ENCODE assay signal across 10 cellular contexts in the genomic region with DNA sequence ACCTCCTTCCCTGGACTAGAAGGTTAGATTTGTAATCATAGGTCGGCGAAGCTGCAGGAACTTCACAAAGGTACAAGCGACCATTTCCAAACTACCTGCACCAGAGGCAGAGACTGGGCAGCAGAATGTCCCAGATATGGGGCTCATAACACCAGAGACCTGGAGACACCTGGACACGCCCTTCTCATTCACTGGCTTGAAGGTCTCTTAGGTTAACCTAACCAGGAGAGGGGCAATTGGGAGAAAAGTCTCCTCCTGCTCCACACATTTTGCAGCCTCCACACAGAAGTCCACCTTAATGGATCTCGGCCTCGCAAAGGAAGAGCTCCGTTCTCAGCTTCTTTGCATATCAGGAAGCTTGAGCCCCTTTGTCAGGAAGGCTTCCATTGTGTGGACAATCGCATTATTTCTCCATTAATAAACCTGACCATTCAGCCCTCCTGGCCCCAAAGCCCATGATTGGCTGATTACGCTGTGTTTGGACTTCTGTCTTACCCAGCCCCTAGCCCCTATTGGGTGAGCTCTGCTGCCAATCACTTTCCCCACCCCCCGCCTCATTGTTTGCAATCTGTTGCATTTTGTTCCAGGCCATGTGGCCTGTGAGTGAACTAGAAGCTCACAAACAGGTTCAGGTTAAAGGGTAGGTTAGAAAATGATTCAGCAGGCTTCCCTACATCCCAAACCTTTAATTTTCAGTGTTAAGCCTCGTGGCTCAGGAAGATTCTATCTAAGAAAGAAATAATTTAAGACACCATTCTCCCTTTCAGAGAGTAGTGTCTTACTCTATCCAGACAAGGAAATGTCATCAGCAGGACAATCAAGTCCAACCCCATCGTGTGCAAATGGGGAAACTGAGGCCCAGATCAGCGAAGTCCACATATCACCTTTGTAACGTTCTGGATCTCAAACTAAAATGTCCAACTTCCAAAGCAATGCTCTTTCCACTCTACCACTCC. TPM values are rescaled to one million over a fixed set of nuclear protein-coding genes. Genes with fewer than 3 reads are reported as not detected.
A peak's percentile ranks its signal among the peaks of the same experiment; 100 is the strongest.
DNase-seq lines count a peak whose midpoint lies in the region; ATAC-seq and TF ChIP-seq lines count a peak whose summit lies in the region.
"Had no signal": no experiment of that assay in that cellular context is flagged by ENCODE, and none has a peak within 500 bp of the region (broad histone marks: within the 10 kb centered on the region; RNA-seq: fewer than 3 reads in every experiment).

No MANE protein-coding gene starts in this region.

- ATAC-seq in HG03460 (IDR thresholded peaks at IDR 0.05; ENCODE audit: unreplicated experiment): no peak

- H3K4me2 ChIP-seq in SK-N-SH: no peak overlapping the region

- H3K9me3 ChIP-seq in SK-N-SH (no peaks in the 10 kb centered on the region), iPS-18a (ENCODE audit: control insufficient read depth, low read depth, low read length) (no peaks in the 10 kb centered on the region)

- peaks cover 0 to 24% of the 10 kb centered on the region in 2 experiments; a peak in 1 of 4 replicates for H3K4me1 ChIP-seq in SK-N-SH (ENCODE audit: control insufficient read depth in 1 of 2, insufficient read depth in 2 of 2, low read depth in 1 of 2, low read length in 1 of 2)
- peaks cover 50% of the 10 kb centered on the region for H3K4me1 ChIP-seq in iPS-18a (ENCODE audit: control insufficient read depth, low read depth, low read length)

- CTCF ChIA-PET in SK-N-SH (lab: Yijun Ruan, JAX): interaction anchor here (0.8 to 7.1 kb wide), 8 partner anchors 8 to 133 kb away, joined by 3 to 126 read pairs (median 4); no protein-coding TSS in a partner anchor

- peaks cover 19% of the 10 kb centered on the region; the same call in 1 of the 2 replicates for H3K27me3 ChIP-seq in SK-N-SH (ENCODE audit: insufficient read depth)
- H3K27me3 ChIP-seq in iPS-18a (ENCODE audit: control insufficient read depth, insufficient read depth, low read length): peaks cover 27% of the 10 kb centered on the region

- DNase-seq in ACHN (peak; percentile 20), HuH-7 (ENCODE audit: low spot score) (peak; percentile 97), SK-N-SH (peak; percentile 85), LoVo (ENCODE audit: low spot score) (no peak)
- DNase-seq in NK-92 treated with Interleukin-12 subunit alpha and Interleukin-12 subunit beta, amount 100 ng/mL, for 24 hours (lab: John Stamatoyannopoulos, UW): no peak
- DNase-seq in stimulated activated naive CD4-positive, alpha-beta T cell treated with Interleukin-2 at 50 U/mL for 16 hours (lab: John Stamatoyannopoulos, UW): no peak
- DNase-seq: DND-41 had no signal

- no peaks in the 10 kb centered on the region for H3F3A ChIP-seq in SK-N-SH (replicated peaks; ENCODE audit: insufficient read depth)

- H4K20me1 ChIP-seq in SK-N-SH (ENCODE audit: insufficient read depth): no peaks in the 10 kb centered on the region

- H3K9ac ChIP-seq in SK-N-SH (no peak overlapping the region), iPS-18a (ENCODE audit: low read length) (peak overlapping the region; percentile 67)

- H3K36me3 ChIP-seq in SK-N-SH (replicated peaks in 1 of 2; ENCODE audit: control insufficient read depth in 1 of 2, insufficient read depth in 2 of 2, low read length in 1 of 2) (no peaks in the 10 kb centered on the region), iPS-18a (ENCODE audit: control insufficient read depth, low read depth, low read length) (no peaks in the 10 kb centered on the region)

- H3K27ac ChIP-seq in SK-N-SH (ENCODE audit: low read depth in 2 of 2, low read length in 1 of 2) (no peak overlapping the region; a peak in 1 of 4 replicates), iPS-18a (ENCODE audit: low read length) (peak overlapping the region; percentile 73)
- H3K27ac ChIP-seq: VCaP had no signal

- POLR2A ChIA-PET in SK-N-SH (lab: Yijun Ruan, JAX): interaction anchor here (1.0 kb wide), 1 partner anchor 12 kb away, joined by 8 read pairs; no protein-coding TSS in a partner anchor

- H3K79me2 ChIP-seq in SK-N-SH (ENCODE audit: insufficient read depth): no peaks in the 10 kb centered on the region

- in situ Hi-C loops in ACHN (cut with HindIII; ENCODE audit: low pct_ligation_motif_present, low pct_unique_long_range_greater_than_20kb, low sequenced_read_pairs): no loop called here

- H2AFZ ChIP-seq in SK-N-SH (ENCODE audit: low read depth): no peak overlapping the region

- H3K9me2 ChIP-seq in SK-N-SH: no peaks in the 10 kb centered on the region

- 85% methylated on average over 13 of the region's 14 CpGs for whole genome bisulfite sequencing in SK-N-SH (ENCODE audit: low lambda C conversion rate)

- TF ChIP-seq RAD21 in SK-N-SH (IDR thresholded peaks at IDR 0.05; ENCODE audit: low read length): no peak

- no peak for TF ChIP-seq CTCF in SK-N-SH (IDR thresholded peaks at IDR 0.05)

- H3K4me3 ChIP-seq in SK-N-SH (ENCODE audit: low read depth in 2 of 2, low read length in 1 of 2): no peak overlapping the region
- peak overlapping the region; percentile 62 for H3K4me3 ChIP-seq in iPS-18a (ENCODE audit: low read length)

- TF ChIP-seq EP300 in SK-N-SH (IDR thresholded peaks at IDR 0.05; ENCODE audit: borderline replicate concordance in 1 of 2, low read depth in 1 of 2, low read length in 1 of 2): no peak

TF ChIP-seq in SK-N-SH, 30 proteins besides CTCF, POLR2A, EP300 and RAD21:
- TF ChIP-seq CHD2 (IDR thresholded peaks at IDR 0.05; ENCODE audit: low read length, partially characterized antibody) (peak; percentile 61), NRF1 (IDR thresholded peaks at IDR 0.05; ENCODE audit: low read depth, low read length) (no peak), TEAD4 (IDR thresholded peaks at IDR 0.05; ENCODE audit: borderline replicate concordance, insufficient read depth) (no peak), SMC3 (IDR thresholded peaks at IDR 0.05; ENCODE audit: low read depth, low read length) (no peak), PBX3 (IDR thresholded peaks at IDR 0.05) (peak; percentile 95), IRF3 (IDR thresholded peaks at IDR 0.05; ENCODE audit: low read depth, low read length) (peak; percentile 37; the same call in 1 of the 2 replicates), TAF1 (IDR thresholded peaks at IDR 0.05; ENCODE audit: borderline replicate concordance, low read depth, low read length) (no peak)
- TF ChIP-seq, protein P1, sequence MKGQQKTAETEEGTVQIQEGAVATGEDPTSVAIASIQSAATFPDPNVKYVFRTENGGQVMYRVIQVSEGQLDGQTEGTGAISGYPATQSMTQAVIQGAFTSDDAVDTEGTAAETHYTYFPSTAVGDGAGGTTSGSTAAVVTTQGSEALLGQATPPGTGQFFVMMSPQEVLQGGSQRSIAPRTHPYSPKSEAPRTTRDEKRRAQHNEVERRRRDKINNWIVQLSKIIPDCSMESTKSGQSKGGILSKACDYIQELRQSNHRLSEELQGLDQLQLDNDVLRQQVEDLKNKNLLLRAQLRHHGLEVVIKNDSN (IDR thresholded peaks at IDR 0.05; ENCODE audit: borderline replicate concordance, low read depth): no peak

RNA-seq across cellular contexts. Expression of gene MYCL, which starts 2.8 kb away (rescaled TPM):
- 0.48 and 0.57 TPM in 2 replicates for polyA plus RNA-seq in SK-N-SH (2012; rRNA removed)
- polyA plus RNA-seq in SK-N-SH (2012; cell fraction: cytosol; rRNA removed): 0.42 and 0.46 TPM in 2 replicates
- 0.45 and 0.67 TPM in 2 replicates for polyA plus RNA-seq in SK-N-SH (2012; cell fraction: nucleus; rRNA removed)

RNA-seq across cellular contexts. Expression of gene TRIT1, which starts 15.6 kb away (rescaled TPM):
- polyA plus RNA-seq in SK-N-SH (2012; rRNA removed): 11.8 and 15.4 TPM in 2 replicates
- 12.7 and 14.1 TPM in 2 replicates for polyA plus RNA-seq in SK-N-SH (2012; cell fraction: cytosol; rRNA removed)
- polyA plus RNA-seq in SK-N-SH (2012; cell fraction: nucleus; rRNA removed): 18.8 and 33.5 TPM in 2 replicates

RNA-seq across cellular contexts. Expression of gene MFSD2A, which starts 56.0 kb away (rescaled TPM):
- polyA plus RNA-seq in SK-N-SH (2012; rRNA removed): 4.1 and 6.3 TPM in 2 replicates
- 3.8 and 5.1 TPM in 2 replicates for polyA plus RNA-seq in SK-N-SH (2012; cell fraction: cytosol; rRNA removed)
- polyA plus RNA-seq in SK-N-SH (2012; cell fraction: nucleus; rRNA removed): 13.6 and 17.5 TPM in 2 replicates

Comparison
In these comparisons a context has a peak if more than half of its experiments do, and no peak if none do; other contexts are left out.
1. DNase-seq: peak in ACHN (single experiment), HuH-7 (single experiment) and SK-N-SH (single experiment); none in NK-92 treated with Interleukin-12 subunit alpha and Interleukin-12 subunit beta, amount 100 ng/mL, for 24 hours (single experiment), stimulated activated naive CD4-positive, alpha-beta T cell treated with Interleukin-2 at 50 U/mL for 16 hours (single experiment) and LoVo (single experiment).